Comparison of ENCODE assay signal across 7 cellular contexts in genomic region chr14:73058923-73059311, GRCh38. TPM values are rescaled to one million over a fixed set of nuclear protein-coding genes. Genes with fewer than 3 reads are reported as not detected.
DNase-seq lines count a peak whose midpoint lies in the region; ATAC-seq, FAIRE-seq and TF ChIP-seq lines count a peak whose summit lies in the region.

No MANE protein-coding gene starts in this region.

- peaks cover 4% of the 10 kb centered on the region; the same call in 1 of the 2 replicates for H3F3A ChIP-seq in DOHH2 (ENCODE audit: control insufficient read depth, insufficient read depth)

- peaks cover 65% of the 10 kb centered on the region for H3K79me2 ChIP-seq in DOHH2 (ENCODE audit: control insufficient read depth, low read length)
- H3K79me2 ChIP-seq in astrocyte (ENCODE audit: insufficient read depth, low read length): peaks cover 53% of the 10 kb centered on the region

- no peaks in the 10 kb centered on the region for H3K9me3 Mint-ChIP-seq in astrocyte (ENCODE audit: unreplicated experiment)

- H3K27me3 ChIP-seq in DOHH2 (ENCODE audit: control insufficient read depth, low read length): no peaks in the 10 kb centered on the region
- H3K27me3 ChIP-seq in astrocyte (ENCODE audit: insufficient read depth, low read length): no peaks in the 10 kb centered on the region

- no peak overlapping the region for H2AFZ ChIP-seq in astrocyte (ENCODE audit: low read depth, low read length)

- H3K4me1 ChIP-seq in DOHH2 (ENCODE audit: control insufficient read depth, low read length) (peaks cover 39% of the 10 kb centered on the region), astrocyte (ENCODE audit: insufficient read depth, low read length) (peaks cover 7% of the 10 kb centered on the region)

- H3K36me3 ChIP-seq in DOHH2 (ENCODE audit: control insufficient read depth, low read length): peaks cover 50% of the 10 kb centered on the region
- H3K36me3 ChIP-seq in astrocyte (ENCODE audit: insufficient read depth, low read length): peaks cover 6% of the 10 kb centered on the region

- peak; percentile 39 to 45 for DNase-seq in Kasumi-1 (lab: John Stamatoyannopoulos, UW)
- DNase-seq in astrocyte (ENCODE audit: low read depth): peak; percentile 18
- peak; percentile 58 for DNase-seq in iPS-NIHi11 (ENCODE audit: low spot score)
- peak in 19 of 49 donors; percentile 12 to 71 (median 47) for DNase-seq in substantia nigra (lab: John Stamatoyannopoulos, UW)
- DNase-seq in NCI-H128 (lab: John Stamatoyannopoulos, UW; ENCODE audit: unreplicated experiment): no peak

- no peaks in the 10 kb centered on the region for H3K9me3 ChIP-seq in DOHH2 (ENCODE audit: control insufficient read depth, insufficient read depth, low read length)
- no peaks in the 10 kb centered on the region for H3K9me3 ChIP-seq in astrocyte (ENCODE audit: insufficient read depth, low read depth, low read length)

- peaks cover 15% of the 10 kb centered on the region for H3K4me1 Mint-ChIP-seq in astrocyte (ENCODE audit: low read depth, unreplicated experiment)

- peak overlapping the region; percentile 77 for H3K27ac ChIP-seq in DOHH2 (ENCODE audit: low read depth, low read length)
- H3K27ac ChIP-seq in astrocyte (ENCODE audit: low read depth, low read length): peak overlapping the region; percentile 95
- peak overlapping the region; percentile 97 for H3K27ac ChIP-seq in substantia nigra (ENCODE audit: low read depth, low read length, poor library complexity, severe bottlenecking)

- peaks cover 4% of the 10 kb centered on the region for H3K36me3 Mint-ChIP-seq in astrocyte (ENCODE audit: low read depth, unreplicated experiment)

- peak; percentile 18 for ATAC-seq in GM21528 (IDR thresholded peaks at IDR 0.05; ENCODE audit: low FRiP score, unreplicated experiment)

- peaks cover 33% of the 10 kb centered on the region for H4K20me1 ChIP-seq in DOHH2 (ENCODE audit: control insufficient read depth, insufficient read depth, low read depth, low read length)
- H4K20me1 ChIP-seq in astrocyte (ENCODE audit: insufficient read depth, low read length): peaks cover 51% of the 10 kb centered on the region

- H3K4me3 ChIP-seq in DOHH2 (ENCODE audit: low read length): peak overlapping the region; percentile 98
- peak overlapping the region; percentile 93 for H3K4me3 ChIP-seq in astrocyte (ENCODE audit: insufficient read depth, low read depth, low read length)

- H3K9ac ChIP-seq in astrocyte (ENCODE audit: low read length): peak overlapping the region; percentile 97

- H3K27ac Mint-ChIP-seq in astrocyte (ENCODE audit: unreplicated experiment): no peak overlapping the region

- no peak for FAIRE-seq in astrocyte (lab: Jason Lieb, UNC)

- TF ChIP-seq CTCF in DOHH2 (IDR thresholded peaks at IDR 0.05; ENCODE audit: low read depth, low read length, poor library complexity, severe bottlenecking): no peak
- TF ChIP-seq CTCF in astrocyte (IDR thresholded peaks at IDR 0.05; ENCODE audit: insufficient read depth, low read depth, low read length): no peak

- no peaks in the 10 kb centered on the region for H3K9me2 ChIP-seq in DOHH2 (replicated peaks; ENCODE audit: control insufficient read depth, low read length)

- H3K27me3 Mint-ChIP-seq in astrocyte (ENCODE audit: low read depth, unreplicated experiment): no peaks in the 10 kb centered on the region

- H3K4me3 Mint-ChIP-seq in astrocyte (ENCODE audit: unreplicated experiment): no peak overlapping the region

- H3K4me2 ChIP-seq in DOHH2 (ENCODE audit: low read length): peak overlapping the region; percentile 66
- H3K4me2 ChIP-seq in astrocyte (ENCODE audit: low read length): peak overlapping the region; percentile 84

RNA-seq across cellular contexts. Expression of gene RBM25, which starts 0.6 kb away (rescaled TPM):
- total RNA-seq in astrocyte: 91.2 and 101 TPM in 2 replicates

RNA-seq across cellular contexts. Expression of gene ZFYVE1, which starts 32.0 kb away (rescaled TPM):
- total RNA-seq in astrocyte: 31.4 and 34.3 TPM in 2 replicates
